ENCODE assay signal across 22 cellular contexts in genomic region chr7:26337232-26337865, GRCh38. TPM values are rescaled to one million over a fixed set of nuclear protein-coding genes. Genes with fewer than 3 reads are reported as not detected.
DNase-seq lines count a peak whose midpoint lies in the region; ATAC-seq and TF ChIP-seq lines count a peak whose summit lies in the region.
"Had no signal": no experiment of that assay in that cellular context is flagged by ENCODE, and none has a peak within 500 bp of the region (broad histone marks: within the 10 kb centered on the region; RNA-seq: fewer than 3 reads in every experiment).

No MANE protein-coding gene starts in this region.

- H3K27ac Mint-ChIP-seq in activated B cell treated with CpG ODN at 0.5 μM for 24 hours, result peak overlapping the region; percentile 96
- H3K27ac Mint-ChIP-seq: CD4-positive, alpha-beta memory T cell; natural killer cell treated with Interleukin-12 subunit alpha and Interleukin-12 subunit beta and Interleukin-15 and Interleukin-18, amount 100 ng/mL, for 72 hours; stimulated activated effector memory CD8-positive, alpha-beta T cell treated with anti-CD3 and anti-CD28 coated beads, Interleukin-12 subunit alpha, Interleukin-12 subunit beta, amount 100 ng/mL, for 72 hours had no signal

- no peaks in the 10 kb centered on the region for H3K27me3 Mint-ChIP-seq in activated B cell treated with CpG ODN at 0.5 μM for 24 hours
- H3K27me3 Mint-ChIP-seq: CD4-positive, alpha-beta memory T cell; natural killer cell treated with Interleukin-12 subunit alpha and Interleukin-12 subunit beta and Interleukin-15 and Interleukin-18, amount 100 ng/mL, for 72 hours had no signal

- no peak for DNase-seq in activated B cell treated with CpG ODN at 0.5 μM for 24 hours
- DNase-seq in stimulated activated CD4-positive, alpha-beta T cell treated with anti-CD3 and anti-CD28 coated beads, Interleukin-15, amount 100 ng/mL, for 24 hours, result no peak
- DNase-seq in DMS79 treated with DMSO at 0.1 percent for 48 hours (lab: John Stamatoyannopoulos, UW), result no peak
- DNase-seq in amygdala (lab: John Stamatoyannopoulos, UW), result no peak
- DNase-seq in DMS79 (lab: John Stamatoyannopoulos, UW), result no peak
- DNase-seq: activated CD8-positive, alpha-beta memory T cell treated with anti-CD3 and anti-CD28 coated beads, Interleukin-2, amount 50 U/mL, for 48 hours; activated gamma-delta T cell; adrenal gland; CD4-positive, alpha-beta memory T cell; dorsolateral prefrontal cortex; foreskin fibroblast; NCI-H1417 treated with DMSO at 0.1 percent for 48 hours; right lobe of liver had no signal

- peak overlapping the region; percentile 90 for H3K4me2 ChIP-seq in DOHH2 (ENCODE audit: low read length)

- peak overlapping the region; percentile 59 for H3K4me3 ChIP-seq in DOHH2 (ENCODE audit: low read length)
- H3K4me3 ChIP-seq: adrenal gland, cardiac muscle cell, dorsolateral prefrontal cortex, right lobe of liver had no signal

- H3K27me3 ChIP-seq in DOHH2 (ENCODE audit: control insufficient read depth, low read length), result no peaks in the 10 kb centered on the region
- H3K27me3 ChIP-seq: adrenal gland, cardiac muscle cell, dorsolateral prefrontal cortex, right lobe of liver had no signal

- no peaks in the 10 kb centered on the region for H3K9me3 Mint-ChIP-seq in activated B cell treated with CpG ODN at 0.5 μM for 24 hours
- H3K9me3 Mint-ChIP-seq: natural killer cell treated with Interleukin-12 subunit alpha and Interleukin-12 subunit beta and Interleukin-15 and Interleukin-18, amount 100 ng/mL, for 72 hours; stimulated activated effector memory CD8-positive, alpha-beta T cell treated with anti-CD3 and anti-CD28 coated beads, Interleukin-12 subunit alpha, Interleukin-12 subunit beta, amount 100 ng/mL, for 72 hours had no signal

- peak overlapping the region; percentile 60 for H3K4me3 Mint-ChIP-seq in activated B cell treated with CpG ODN at 0.5 μM for 24 hours
- H3K4me3 Mint-ChIP-seq: CD4-positive, alpha-beta memory T cell; natural killer cell treated with Interleukin-12 subunit alpha and Interleukin-12 subunit beta and Interleukin-15 and Interleukin-18, amount 100 ng/mL, for 72 hours; stimulated activated effector memory CD8-positive, alpha-beta T cell treated with anti-CD3 and anti-CD28 coated beads, Interleukin-12 subunit alpha, Interleukin-12 subunit beta, amount 100 ng/mL, for 72 hours had no signal

- POLR2A ChIA-PET in activated B cell treated with CpG ODN at 0.5 μM for 24 hours (lab: Charles Lee), result interaction anchor here (0.5 to 2.7 kb wide), 5 partner anchors 44 to 236 kb away, joined by 3 to 15 read pairs (median 7); partner anchors contain the start of gene SNX10

- peaks cover 51% of the 10 kb centered on the region for H3K4me1 ChIP-seq in DOHH2 (ENCODE audit: control insufficient read depth, low read length)
- H3K4me1 ChIP-seq: parathyroid adenoma had no signal

- H3K79me2 ChIP-seq in DOHH2 (ENCODE audit: control insufficient read depth, low read length), result peaks cover 69% of the 10 kb centered on the region
- H3K79me2 ChIP-seq: parathyroid adenoma had no signal

- intact Hi-C loops in activated B cell treated with CpG ODN at 0.5 μM for 24 hours (cut with micrococcal nuclease), result loop anchor here (1.0 to 2.0 kb wide), 5 partner anchors 8 to 46 kb away; partner anchors contain the start of gene SNX10

- H3K27ac ChIP-seq in DOHH2 (ENCODE audit: low read depth, low read length), result peak overlapping the region; percentile 90
- H3K27ac ChIP-seq: adrenal gland, cardiac muscle cell, epithelial cell of prostate, parathyroid adenoma, right lobe of liver, RWPE1 had no signal

- peaks cover 39% of the 10 kb centered on the region for H3F3A ChIP-seq in DOHH2 (ENCODE audit: control insufficient read depth, insufficient read depth)

- H3K9me2 ChIP-seq in DOHH2 (replicated peaks; ENCODE audit: control insufficient read depth, low read length), result no peaks in the 10 kb centered on the region

- TF ChIP-seq CTCF in DOHH2 (IDR thresholded peaks at IDR 0.05; ENCODE audit: low read depth, low read length, poor library complexity, severe bottlenecking), result no peak
- no peak for TF ChIP-seq CTCF in activated B cell treated with CpG ODN at 0.5 μM for 24 hours (IDR thresholded peaks at IDR 0.05)

- CTCF ChIA-PET in activated B cell treated with CpG ODN at 0.5 μM for 24 hours (lab: Charles Lee), result interaction anchor here (1.3 to 1.8 kb wide), 2 partner anchors 19 to 22 kb away, joined by 3 to 5 read pairs; no protein-coding TSS in a partner anchor

- H4K20me1 ChIP-seq in DOHH2 (ENCODE audit: control insufficient read depth, insufficient read depth, low read depth, low read length), result no peaks in the 10 kb centered on the region

- peaks cover 4% of the 10 kb centered on the region for H3K36me3 ChIP-seq in DOHH2 (ENCODE audit: control insufficient read depth, low read length)
- H3K36me3 ChIP-seq: adrenal gland, cardiac muscle cell, right lobe of liver had no signal

- peaks cover 4% of the 10 kb centered on the region for H3K36me3 Mint-ChIP-seq in activated B cell treated with CpG ODN at 0.5 μM for 24 hours (ENCODE audit: low read depth)
- H3K36me3 Mint-ChIP-seq: natural killer cell treated with Interleukin-12 subunit alpha and Interleukin-12 subunit beta and Interleukin-15 and Interleukin-18, amount 100 ng/mL, for 72 hours had no signal

- no peaks in the 10 kb centered on the region for H3K9me3 ChIP-seq in DOHH2 (ENCODE audit: control insufficient read depth, insufficient read depth, low read length)
- H3K9me3 ChIP-seq: adrenal gland, right lobe of liver had no signal

- ATAC-seq in GM21367 (IDR thresholded peaks at IDR 0.05; ENCODE audit: unreplicated experiment) (peak; percentile 45), HG03432 (IDR thresholded peaks at IDR 0.05; ENCODE audit: unreplicated experiment) (peak; percentile 47), activated B cell treated with CpG ODN at 0.5 μM for 24 hours (ENCODE audit: low read depth) (peak; percentile 68)
- ATAC-seq: natural killer cell treated with Interleukin-12 subunit alpha and Interleukin-12 subunit beta and Interleukin-15 and Interleukin-18, amount 100 ng/mL, for 72 hours; stimulated activated effector memory CD8-positive, alpha-beta T cell treated with anti-CD3 and anti-CD28 coated beads, Interleukin-12 subunit alpha, Interleukin-12 subunit beta, amount 100 ng/mL, for 72 hours had no signal

- peaks cover 83% of the 10 kb centered on the region for H3K4me1 Mint-ChIP-seq in activated B cell treated with CpG ODN at 0.5 μM for 24 hours

RNA-seq across cellular contexts. Expression of gene SNX10, which starts 45.7 kb away (rescaled TPM):
- 28.9 and 32.3 TPM in 2 replicates for total RNA-seq in activated B cell treated with CpG ODN at 0.5 μM for 24 hours
